Comparison of ENCODE assay signal across 9 cellular contexts in the genomic region with DNA sequence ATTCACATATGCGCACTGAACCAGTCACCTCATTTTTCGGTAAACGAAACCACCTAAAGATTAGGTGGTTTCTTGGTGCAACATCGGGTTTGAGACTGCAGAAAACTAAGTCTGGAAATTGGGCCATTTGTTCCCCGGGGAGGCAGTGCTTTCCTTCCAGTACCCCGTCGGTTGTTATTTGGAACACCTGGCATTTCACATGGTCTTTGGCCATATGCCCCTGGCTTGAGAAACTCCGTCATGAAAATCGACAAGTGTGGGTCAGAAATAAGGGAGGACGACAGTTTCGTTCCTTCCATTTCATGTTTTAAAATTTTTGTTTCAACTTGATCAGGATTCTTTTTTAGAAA. TPM values are rescaled to one million over a fixed set of nuclear protein-coding genes. Genes with fewer than 3 reads are reported as not detected.
DNase-seq lines count a peak whose midpoint lies in the region; ATAC-seq and TF ChIP-seq lines count a peak whose summit lies in the region.
"Had no signal": no experiment of that assay in that cellular context is flagged by ENCODE, and none has a peak within 500 bp of the region (broad histone marks: within the 10 kb centered on the region; RNA-seq: fewer than 3 reads in every experiment).

No MANE protein-coding gene starts in this region.

- no peak for ATAC-seq in CD4-positive, CD25-positive, alpha-beta regulatory T cell (ENCODE audit: low read depth in 2 of 2)
- ATAC-seq in GM19023 (IDR thresholded peaks at IDR 0.05; ENCODE audit: unreplicated experiment) = no peak

- WGBS in esophagus squamous epithelium, 2 donors = 56 to 58% methylated on average over 11 of the region's 11 CpGs

- H3K9me3 ChIP-seq in CD4-positive, CD25-positive, alpha-beta regulatory T cell (ENCODE audit: control insufficient read depth in 2 of 2, low read length in 2 of 2) = no peaks in the 10 kb centered on the region
- H3K9me3 ChIP-seq in NT2/D1 (ENCODE audit: insufficient read depth, low read length) (no peaks in the 10 kb centered on the region), esophagus squamous epithelium (no peaks in the 10 kb centered on the region), neuron (ENCODE audit: low read length) (no peaks in the 10 kb centered on the region)

- TF ChIP-seq POLR2A in esophagus squamous epithelium (IDR thresholded peaks at IDR 0.05) = no peak

- peaks cover 0 to 6% (median 0%) of the 10 kb centered on the region in 7 donors for H3K9me3 Mint-ChIP-seq in CD4-positive, CD25-positive, alpha-beta regulatory T cell

- intact Hi-C loops in esophagus squamous epithelium (cut with DNase I) = no loop called here

- POLR2A ChIA-PET in GM10248 (lab: Yijun Ruan, JAX) = no interaction called here

- no peaks in the 10 kb centered on the region for H3K36me3 Mint-ChIP-seq in CD4-positive, CD25-positive, alpha-beta regulatory T cell

- TF ChIP-seq CTCF in esophagus squamous epithelium (IDR thresholded peaks at IDR 0.05) = no peak
- TF ChIP-seq CTCF in GM13976 (IDR thresholded peaks at IDR 0.05; ENCODE audit: borderline replicate concordance, control extremely low read depth, extremely low read depth, insufficient read depth, missing control alignments) = no peak
- no peak for TF ChIP-seq CTCF in GM10248 (IDR thresholded peaks at IDR 0.05; ENCODE audit: control extremely low read depth, extremely low read depth, low read depth, missing control alignments)

- DNase-seq in CD4-positive, CD25-positive, alpha-beta regulatory T cell = no peak
- no peak for DNase-seq in NT2/D1 (ENCODE audit: low read depth, low spot score)
- DNase-seq in esophagus squamous epithelium (lab: John Stamatoyannopoulos, UW) = no peak
- DNase-seq in GM13976 (ENCODE audit: low spot score) = no peak
- DNase-seq in activated CD4-positive, alpha-beta T cell treated with anti-CD3 and anti-CD28 coated beads, Interleukin-2, amount 50 U/mL, for 1 hour = no peak
- DNase-seq in GM10248 (ENCODE audit: extremely low spot score) = no peak

- no peak overlapping the region for H3K27ac Mint-ChIP-seq in CD4-positive, CD25-positive, alpha-beta regulatory T cell

- H3K27ac ChIP-seq in CD4-positive, CD25-positive, alpha-beta regulatory T cell (ENCODE audit: insufficient read depth, low read length, poor library complexity, severe bottlenecking) = no peak overlapping the region
- H3K27ac ChIP-seq in esophagus squamous epithelium = peak overlapping the region; percentile 38 to 87 (median 74)

- H3K36me3 ChIP-seq in CD4-positive, CD25-positive, alpha-beta regulatory T cell (ENCODE audit: control insufficient read depth, insufficient read depth, low read length) = no peaks in the 10 kb centered on the region
- H3K36me3 ChIP-seq in NT2/D1 (ENCODE audit: insufficient read depth, insufficient read length, low read length) (peaks cover 8% of the 10 kb centered on the region), esophagus squamous epithelium (peaks cover 0 to 12% (median 0%) of the 10 kb centered on the region in 3 donors), neuron (ENCODE audit: insufficient read depth, low read length) (no peaks in the 10 kb centered on the region)

- peak overlapping the region; percentile 28 for H3K4me3 ChIP-seq in CD4-positive, CD25-positive, alpha-beta regulatory T cell (ENCODE audit: low read depth, low read length)
- H3K4me3 ChIP-seq in NT2/D1 (ENCODE audit: insufficient read length, low read depth) = peak overlapping the region; percentile 65
- peak overlapping the region; percentile 59 to 85 (median 66) for H3K4me3 ChIP-seq in esophagus squamous epithelium
- peak overlapping the region; percentile 36 for H3K4me3 ChIP-seq in neuron (ENCODE audit: low read length)

- CTCF ChIA-PET in GM10248 (lab: Yijun Ruan, JAX) = no interaction called here

- in situ Hi-C loops in GM13976 (cut with MboI; ENCODE audit: low sequenced_read_pairs, unreplicated experiment) = no loop called here

- peaks cover 4 to 17% (median 11%) of the 10 kb centered on the region in 4 donors for H3K4me1 Mint-ChIP-seq in CD4-positive, CD25-positive, alpha-beta regulatory T cell

- peaks cover 78% of the 10 kb centered on the region for H3K27me3 Mint-ChIP-seq in CD4-positive, CD25-positive, alpha-beta regulatory T cell

- H3K4me1 ChIP-seq in CD4-positive, CD25-positive, alpha-beta regulatory T cell (ENCODE audit: control insufficient read depth, insufficient read depth, low read length, poor library complexity, severe bottlenecking) = peaks cover 20% of the 10 kb centered on the region
- peaks cover 2% of the 10 kb centered on the region for H3K4me1 ChIP-seq in NT2/D1 (ENCODE audit: insufficient read depth, insufficient read length)
- peaks cover 0 to 31% (median 8%) of the 10 kb centered on the region in 3 donors for H3K4me1 ChIP-seq in esophagus squamous epithelium
- peaks cover 5% of the 10 kb centered on the region for H3K4me1 ChIP-seq in neuron (ENCODE audit: insufficient read depth, low read length)

- H3K4me3 Mint-ChIP-seq in CD4-positive, CD25-positive, alpha-beta regulatory T cell = peak overlapping the region; percentile 5 to 73 (median 32)

- peaks cover 35% of the 10 kb centered on the region for H3K27me3 ChIP-seq in CD4-positive, CD25-positive, alpha-beta regulatory T cell (ENCODE audit: control insufficient read depth, insufficient read depth, low read length)
- H3K27me3 ChIP-seq in NT2/D1 (ENCODE audit: insufficient read depth, insufficient read length) (peaks cover 36% of the 10 kb centered on the region), esophagus squamous epithelium (peaks cover 0 to 23% (median 0%) of the 10 kb centered on the region in 4 donors), neuron (ENCODE audit: insufficient read depth, low read length) (no peaks in the 10 kb centered on the region)

- no peak overlapping the region for H2AFZ ChIP-seq in neuron (ENCODE audit: low read depth, low read length)

- H3K9ac ChIP-seq in NT2/D1 (ENCODE audit: insufficient read length, low read depth) = no peak overlapping the region

RNA-seq across cellular contexts. Expression of gene GATM, which starts 0.5 kb away (rescaled TPM):
- 1.0 TPM for total RNA-seq in CD4-positive, CD25-positive, alpha-beta regulatory T cell
- polyA plus RNA-seq in CD4-positive, CD25-positive, alpha-beta regulatory T cell = 1 to 10 TPM in 1 of 4 donors, under 1 TPM in 3; 0.16 to 1.0 (median 0.73) TPM
- 10 to 100 TPM; 11.1 to 20.7 (median 16.7) TPM for total RNA-seq in esophagus squamous epithelium
- total RNA-seq: glomerular endothelial cell had no signal
